Comparison of ENCODE assay signal across 18 cellular contexts in genomic region chr17:27543464-27543856, GRCh38.
DNase-seq lines count a peak whose midpoint lies in the region; ATAC-seq and TF ChIP-seq lines count a peak whose summit lies in the region.
"Had no signal": no experiment of that assay in that cellular context is flagged by ENCODE, and none has a peak within 500 bp of the region (broad histone marks: within the 10 kb centered on the region; RNA-seq: fewer than 3 reads in every experiment).

No MANE protein-coding gene starts in this region.

- peak overlapping the region; percentile 80 to 94 for H3K27ac Mint-ChIP-seq in natural killer cell treated with Interleukin-12 subunit alpha and Interleukin-12 subunit beta and Interleukin-15 and Interleukin-18, amount 100 ng/mL, for 72 hours
- H3K27ac Mint-ChIP-seq in natural killer cell = peak overlapping the region in 1 of 2 donors; percentile 82
- H3K27ac Mint-ChIP-seq in activated CD8-positive, alpha-beta T cell treated with anti-CD3 and anti-CD28 coated beads for 36 hours = peak overlapping the region; percentile 89
- peak overlapping the region; percentile 80 for H3K27ac Mint-ChIP-seq in memory B cell
- H3K27ac Mint-ChIP-seq: neural progenitor cell had no signal

- no peaks in the 10 kb centered on the region for H3K9me3 Mint-ChIP-seq in natural killer cell treated with Interleukin-12 subunit alpha and Interleukin-12 subunit beta and Interleukin-15 and Interleukin-18, amount 100 ng/mL, for 72 hours
- H3K9me3 Mint-ChIP-seq in natural killer cell (no peaks in the 10 kb centered on the region), memory B cell (no peaks in the 10 kb centered on the region)
- H3K9me3 Mint-ChIP-seq in activated CD8-positive, alpha-beta T cell treated with anti-CD3 and anti-CD28 coated beads for 36 hours = no peaks in the 10 kb centered on the region
- H3K9me3 Mint-ChIP-seq: central memory CD8-positive, alpha-beta T cell; neural progenitor cell; T-cell had no signal

- intact Hi-C loops in natural killer cell (cut with micrococcal nuclease) = no loop called here
- intact Hi-C loops in activated CD8-positive, alpha-beta T cell treated with anti-CD3 and anti-CD28 coated beads for 36 hours (cut with micrococcal nuclease) = no loop called here
- intact Hi-C loops in posterior cingulate gyrus (cut with DNase I) = no loop called here

- ATAC-seq in natural killer cell treated with Interleukin-12 subunit alpha and Interleukin-12 subunit beta and Interleukin-15 and Interleukin-18, amount 100 ng/mL, for 72 hours = no peak
- ATAC-seq in natural killer cell = no peak
- no peak for ATAC-seq in activated CD8-positive, alpha-beta T cell treated with anti-CD3 and anti-CD28 coated beads for 36 hours
- no peak for ATAC-seq in memory B cell (ENCODE audit: low read depth)

- H3K27me3 Mint-ChIP-seq in natural killer cell treated with Interleukin-12 subunit alpha and Interleukin-12 subunit beta and Interleukin-15 and Interleukin-18, amount 100 ng/mL, for 72 hours = no peaks in the 10 kb centered on the region
- no peaks in the 10 kb centered on the region for H3K27me3 Mint-ChIP-seq in natural killer cell (ENCODE audit: low read depth in 2 of 2)
- peaks cover 2% of the 10 kb centered on the region for H3K27me3 Mint-ChIP-seq in activated CD8-positive, alpha-beta T cell treated with anti-CD3 and anti-CD28 coated beads for 36 hours
- no peaks in the 10 kb centered on the region for H3K27me3 Mint-ChIP-seq in memory B cell
- H3K27me3 Mint-ChIP-seq: central memory CD8-positive, alpha-beta T cell; T-cell had no signal

- DNase-seq in natural killer cell treated with Interleukin-12 subunit alpha and Interleukin-12 subunit beta and Interleukin-15 and Interleukin-18, amount 100 ng/mL, for 72 hours (ENCODE audit: low spot score) = no peak
- DNase-seq in natural killer cell (no peak), memory B cell (ENCODE audit: low spot score in 2 of 2) (no peak), DMS153 treated with DMSO at 0.1 percent for 48 hours (lab: John Stamatoyannopoulos, UW; ENCODE audit: unreplicated experiment) (no peak), putamen (ENCODE audit: low spot score) (no peak), posterior cingulate gyrus (no peak)
- no peak for DNase-seq in activated CD8-positive, alpha-beta T cell treated with anti-CD3 and anti-CD28 coated beads for 36 hours
- DNase-seq: activated naive CD4-positive, alpha-beta T cell; Kasumi-1; kidney; MV-4-11; NCI-H187; NCI-H526 treated with DMSO at 0.1 percent for 48 hours; stimulated activated CD4-positive, alpha-beta T cell treated with anti-CD3 and anti-CD28 coated beads, Interleukin-1b, Interleukin-23, amount 100 ng/mL, for 48 hours; T-cell; testis had no signal

- H3K36me3 Mint-ChIP-seq in natural killer cell treated with Interleukin-12 subunit alpha and Interleukin-12 subunit beta and Interleukin-15 and Interleukin-18, amount 100 ng/mL, for 72 hours = no peaks in the 10 kb centered on the region
- H3K36me3 Mint-ChIP-seq in natural killer cell (no peaks in the 10 kb centered on the region), memory B cell (no peaks in the 10 kb centered on the region)
- peaks cover 3% of the 10 kb centered on the region for H3K36me3 Mint-ChIP-seq in activated CD8-positive, alpha-beta T cell treated with anti-CD3 and anti-CD28 coated beads for 36 hours (ENCODE audit: low read depth)
- H3K36me3 Mint-ChIP-seq: neural progenitor cell, T-cell had no signal

- POLR2A ChIA-PET in activated CD8-positive, alpha-beta T cell treated with anti-CD3 and anti-CD28 coated beads for 36 hours (lab: Charles Lee) = interaction anchor here (0.5 to 6.0 kb wide), 4 partner anchors 10 to 70 kb away, joined by 3 to 63 read pairs (median 4); no protein-coding TSS in a partner anchor

- CTCF ChIA-PET in activated CD8-positive, alpha-beta T cell treated with anti-CD3 and anti-CD28 coated beads for 36 hours (lab: Charles Lee) = interaction anchor here (1.6 to 4.1 kb wide), 4 partner anchors 22 to 86 kb away, joined by 5 to 29 read pairs (median 22); no protein-coding TSS in a partner anchor

- peak overlapping the region; percentile 67 for H3K4me3 Mint-ChIP-seq in natural killer cell treated with Interleukin-12 subunit alpha and Interleukin-12 subunit beta and Interleukin-15 and Interleukin-18, amount 100 ng/mL, for 72 hours
- no peak overlapping the region for H3K4me3 Mint-ChIP-seq in natural killer cell
- H3K4me3 Mint-ChIP-seq in activated CD8-positive, alpha-beta T cell treated with anti-CD3 and anti-CD28 coated beads for 36 hours = peak overlapping the region; percentile 19
- H3K4me3 Mint-ChIP-seq in memory B cell = no peak overlapping the region
- H3K4me3 Mint-ChIP-seq: neural progenitor cell had no signal

- TF ChIP-seq CTCF in natural killer cell (IDR thresholded peaks at IDR 0.05) = no peak
- no peak for TF ChIP-seq CTCF in activated CD8-positive, alpha-beta T cell treated with anti-CD3 and anti-CD28 coated beads for 36 hours (IDR thresholded peaks at IDR 0.05)

- H3K4me1 Mint-ChIP-seq in natural killer cell treated with Interleukin-12 subunit alpha and Interleukin-12 subunit beta and Interleukin-15 and Interleukin-18, amount 100 ng/mL, for 72 hours (ENCODE audit: low read depth in 2 of 2) = peaks cover 80 to 83% of the 10 kb centered on the region in 2 donors
- H3K4me1 Mint-ChIP-seq in natural killer cell (peaks cover 52 to 55% of the 10 kb centered on the region in 2 donors), memory B cell (peaks cover 63% of the 10 kb centered on the region)
- H3K4me1 Mint-ChIP-seq in activated CD8-positive, alpha-beta T cell treated with anti-CD3 and anti-CD28 coated beads for 36 hours (ENCODE audit: low read depth) = peaks cover 68% of the 10 kb centered on the region

Comparison
In these comparisons a context has a peak if more than half of its experiments do, and no peak if none do; other contexts are left out.
1. H3K4me3 Mint-ChIP-seq: peak in natural killer cell treated with Interleukin-12 subunit alpha and Interleukin-12 subunit beta and Interleukin-15 and Interleukin-18, amount 100 ng/mL, for 72 hours (single experiment) and activated CD8-positive, alpha-beta T cell treated with anti-CD3 and anti-CD28 coated beads for 36 hours (single experiment); none in natural killer cell (single experiment) and memory B cell (single experiment).